ENCODE assay signal across 17 cellular contexts in genomic region chr13:85772379-85772778, GRCh38. TPM values are rescaled to one million over a fixed set of nuclear protein-coding genes. Genes with fewer than 3 reads are reported as not detected.
DNase-seq lines count a peak whose midpoint lies in the region; ATAC-seq, FAIRE-seq and TF ChIP-seq lines count a peak whose summit lies in the region.
"Had no signal": no experiment of that assay in that cellular context is flagged by ENCODE, and none has a peak within 500 bp of the region (broad histone marks: within the 10 kb centered on the region; RNA-seq: fewer than 3 reads in every experiment).

No MANE protein-coding gene starts in this region.

- peak; percentile 77 to 84 for ATAC-seq in stimulated activated naive B cell treated with anti-CD40 and anti-IgM and Interleukin-4, amounts not matched to agents 10 μg/mL and 1 μg/mL and 100 μg/mL, for 72 hours (replicated peaks)
- ATAC-seq: stimulated activated naive CD8-positive, alpha-beta T cell treated with anti-CD3 and anti-CD28 coated beads, Interleukin-15, amount 100 ng/mL, for 72 hours had no signal

- H3K36me3 ChIP-seq in astrocyte (ENCODE audit: insufficient read depth, low read length) (no peaks in the 10 kb centered on the region), vagina (no peaks in the 10 kb centered on the region)

- no peaks in the 10 kb centered on the region for H3K79me2 ChIP-seq in astrocyte (ENCODE audit: insufficient read depth, low read length)

- H3K27me3 Mint-ChIP-seq in astrocyte (ENCODE audit: low read depth, unreplicated experiment), result no peaks in the 10 kb centered on the region
- no peaks in the 10 kb centered on the region for H3K27me3 Mint-ChIP-seq in stimulated activated naive B cell treated with anti-CD40 and anti-IgM and Interleukin-4, amounts not matched to agents 10 μg/mL and 1 μg/mL and 100 μg/mL, for 72 hours
- H3K27me3 Mint-ChIP-seq in activated naive CD4-positive, alpha-beta T cell treated with anti-CD3 and anti-CD28 coated beads, Interleukin-2, amount 10 ng/mL, durations not matched to agents 7 days and 5 days, result no peaks in the 10 kb centered on the region
- H3K27me3 Mint-ChIP-seq: activated CD4-positive, alpha-beta T cell treated with anti-CD3 and anti-CD28 coated beads, Interleukin-2, amount 10 ng/mL, durations not matched to agents 24 days and 14 days; CD4-positive, alpha-beta T cell; dendritic cell treated with granulocyte-macrophage colony-stimulating factor and Interleukin-4, amounts not matched to agents 40 ng/mL and 50 ng/mL, for 4 days; naive B cell; stimulated activated naive CD8-positive, alpha-beta T cell treated with anti-CD3 and anti-CD28 coated beads, Interleukin-15, amount 100 ng/mL, for 72 hours had no signal

- H2AFZ ChIP-seq in astrocyte (ENCODE audit: low read depth, low read length), result no peak overlapping the region

- no peaks in the 10 kb centered on the region for H3K9me3 Mint-ChIP-seq in astrocyte (ENCODE audit: unreplicated experiment)
- H3K9me3 Mint-ChIP-seq in stimulated activated naive B cell treated with anti-CD40 and anti-IgM and Interleukin-4, amounts not matched to agents 10 μg/mL and 1 μg/mL and 100 μg/mL, for 72 hours, result peaks cover 5 to 9% of the 10 kb centered on the region in 2 donors
- no peaks in the 10 kb centered on the region for H3K9me3 Mint-ChIP-seq in activated naive CD4-positive, alpha-beta T cell treated with anti-CD3 and anti-CD28 coated beads, Interleukin-2, amount 10 ng/mL, durations not matched to agents 7 days and 5 days
- H3K9me3 Mint-ChIP-seq: activated CD4-positive, alpha-beta T cell treated with anti-CD3 and anti-CD28 coated beads, Interleukin-2, amount 10 ng/mL, durations not matched to agents 24 days and 14 days; activated T-helper 1 cell treated with anti-CD3 and anti-CD28 coated beads, Interleukin-12 subunit alpha, Interleukin-12 subunit beta, Interleukin-2, Interleukin-4 antibody, amounts not matched to agents 30 ng/mL and 10 ng/mL and 1 ng/mL, durations not matched to agents 14 hours and 24 hours and 36 hours; dendritic cell treated with granulocyte-macrophage colony-stimulating factor and Interleukin-4, amounts not matched to agents 40 ng/mL and 50 ng/mL, for 4 days had no signal

- intact Hi-C loops in vagina (cut with DNase I), result no loop called here

- TF ChIP-seq CTCF in astrocyte (IDR thresholded peaks at IDR 0.05; ENCODE audit: insufficient read depth, low read depth, low read length) (no peak), vagina (IDR thresholded peaks at IDR 0.05) (no peak)

- no peak overlapping the region for H3K9ac ChIP-seq in astrocyte (ENCODE audit: low read length)

- no peaks in the 10 kb centered on the region for H3K4me1 ChIP-seq in astrocyte (ENCODE audit: insufficient read depth, low read length)
- H3K4me1 ChIP-seq in vagina, result no peaks in the 10 kb centered on the region

- peak; percentile 85 for FAIRE-seq in H54 (lab: Jason Lieb, UNC)
- no peak for FAIRE-seq in astrocyte (lab: Jason Lieb, UNC)

- H3K4me3 Mint-ChIP-seq in astrocyte (ENCODE audit: unreplicated experiment), result no peak overlapping the region
- H3K4me3 Mint-ChIP-seq in stimulated activated naive B cell treated with anti-CD40 and anti-IgM and Interleukin-4, amounts not matched to agents 10 μg/mL and 1 μg/mL and 100 μg/mL, for 72 hours, result no peak overlapping the region
- no peak overlapping the region for H3K4me3 Mint-ChIP-seq in activated naive CD4-positive, alpha-beta T cell treated with anti-CD3 and anti-CD28 coated beads, Interleukin-2, amount 10 ng/mL, durations not matched to agents 7 days and 5 days
- H3K4me3 Mint-ChIP-seq: activated CD4-positive, alpha-beta T cell treated with anti-CD3 and anti-CD28 coated beads, Interleukin-2, amount 10 ng/mL, durations not matched to agents 24 days and 14 days; activated T-helper 1 cell treated with anti-CD3 and anti-CD28 coated beads, Interleukin-12 subunit alpha, Interleukin-12 subunit beta, Interleukin-2, Interleukin-4 antibody, amounts not matched to agents 30 ng/mL and 10 ng/mL and 1 ng/mL, durations not matched to agents 14 hours and 24 hours and 36 hours; CD4-positive, alpha-beta T cell; dendritic cell treated with granulocyte-macrophage colony-stimulating factor and Interleukin-4, amounts not matched to agents 40 ng/mL and 50 ng/mL, for 4 days; stimulated activated naive CD8-positive, alpha-beta T cell treated with anti-CD3 and anti-CD28 coated beads, Interleukin-15, amount 100 ng/mL, for 72 hours had no signal

- H3K4me3 ChIP-seq in astrocyte (ENCODE audit: insufficient read depth, low read depth, low read length) (no peak overlapping the region), vagina (no peak overlapping the region)

- H4K20me1 ChIP-seq in astrocyte (ENCODE audit: insufficient read depth, low read length), result no peaks in the 10 kb centered on the region

- peak overlapping the region; percentile 62 for H3K27ac Mint-ChIP-seq in astrocyte (ENCODE audit: unreplicated experiment)
- no peak overlapping the region for H3K27ac Mint-ChIP-seq in stimulated activated naive B cell treated with anti-CD40 and anti-IgM and Interleukin-4, amounts not matched to agents 10 μg/mL and 1 μg/mL and 100 μg/mL, for 72 hours
- H3K27ac Mint-ChIP-seq in activated naive CD4-positive, alpha-beta T cell treated with anti-CD3 and anti-CD28 coated beads, Interleukin-2, amount 10 ng/mL, durations not matched to agents 7 days and 5 days, result no peak overlapping the region
- H3K27ac Mint-ChIP-seq: activated CD4-positive, alpha-beta T cell treated with anti-CD3 and anti-CD28 coated beads, Interleukin-2, amount 10 ng/mL, durations not matched to agents 24 days and 14 days; activated T-helper 1 cell treated with anti-CD3 and anti-CD28 coated beads, Interleukin-12 subunit alpha, Interleukin-12 subunit beta, Interleukin-2, Interleukin-4 antibody, amounts not matched to agents 30 ng/mL and 10 ng/mL and 1 ng/mL, durations not matched to agents 14 hours and 24 hours and 36 hours; CD4-positive, alpha-beta T cell; dendritic cell treated with granulocyte-macrophage colony-stimulating factor and Interleukin-4, amounts not matched to agents 40 ng/mL and 50 ng/mL, for 4 days; stimulated activated naive CD8-positive, alpha-beta T cell treated with anti-CD3 and anti-CD28 coated beads, Interleukin-15, amount 100 ng/mL, for 72 hours had no signal

- CTCF ChIA-PET in activated naive CD4-positive, alpha-beta T cell treated with anti-CD3 and anti-CD28 coated beads, Interleukin-2, amount 10 ng/mL, durations not matched to agents 7 days and 5 days (lab: Charles Lee), result no interaction called here

- no peaks in the 10 kb centered on the region for H3K36me3 Mint-ChIP-seq in astrocyte (ENCODE audit: low read depth, unreplicated experiment)
- H3K36me3 Mint-ChIP-seq in stimulated activated naive B cell treated with anti-CD40 and anti-IgM and Interleukin-4, amounts not matched to agents 10 μg/mL and 1 μg/mL and 100 μg/mL, for 72 hours, result no peaks in the 10 kb centered on the region
- no peaks in the 10 kb centered on the region for H3K36me3 Mint-ChIP-seq in activated naive CD4-positive, alpha-beta T cell treated with anti-CD3 and anti-CD28 coated beads, Interleukin-2, amount 10 ng/mL, durations not matched to agents 7 days and 5 days
- H3K36me3 Mint-ChIP-seq: naive B cell had no signal

- DNase-seq in H54 (ENCODE audit: insufficient read length, low spot score) (no peak), NOMO-1 treated with dmso at 0.1 percent for 144 hours (lab: John Stamatoyannopoulos, UW; ENCODE audit: unreplicated experiment) (peak; percentile 65), astrocyte (ENCODE audit: low read depth) (peak; percentile 33), NCI-H2081 treated with DMSO at 0.1 percent for 48 hours (lab: John Stamatoyannopoulos, UW) (no peak), vagina (ENCODE audit: extremely low spot score in 2 of 2) (no peak)
- DNase-seq in stimulated activated naive B cell treated with anti-CD40 and anti-IgM and Interleukin-4, amounts not matched to agents 10 μg/mL and 1 μg/mL and 100 μg/mL, for 72 hours, result no peak
- no peak for DNase-seq in activated naive CD4-positive, alpha-beta T cell treated with anti-CD3 and anti-CD28 coated beads, Interleukin-2, amount 10 ng/mL, durations not matched to agents 7 days and 5 days
- DNase-seq: activated CD4-positive, alpha-beta T cell treated with anti-CD3 and anti-CD28 coated beads, Interleukin-2, amount 10 ng/mL, durations not matched to agents 24 days and 14 days; aorta; CD4-positive, alpha-beta T cell; GF-D8; naive B cell; NCI-H774; SHP77; stimulated activated naive CD8-positive, alpha-beta T cell treated with anti-CD3 and anti-CD28 coated beads, Interleukin-15, amount 100 ng/mL, for 72 hours had no signal

- no peak overlapping the region for H3K4me2 ChIP-seq in astrocyte (ENCODE audit: low read length)

- H3K27me3 ChIP-seq in astrocyte (ENCODE audit: insufficient read depth, low read length), result no peaks in the 10 kb centered on the region
- H3K27me3 ChIP-seq in vagina, result no peaks in the 10 kb centered on the region

- H3K4me1 Mint-ChIP-seq in astrocyte (ENCODE audit: low read depth, unreplicated experiment), result no peaks in the 10 kb centered on the region
- peaks cover 1 to 20% of the 10 kb centered on the region in 2 donors for H3K4me1 Mint-ChIP-seq in stimulated activated naive B cell treated with anti-CD40 and anti-IgM and Interleukin-4, amounts not matched to agents 10 μg/mL and 1 μg/mL and 100 μg/mL, for 72 hours
- H3K4me1 Mint-ChIP-seq in activated naive CD4-positive, alpha-beta T cell treated with anti-CD3 and anti-CD28 coated beads, Interleukin-2, amount 10 ng/mL, durations not matched to agents 7 days and 5 days, result no peaks in the 10 kb centered on the region
- H3K4me1 Mint-ChIP-seq: activated CD4-positive, alpha-beta T cell treated with anti-CD3 and anti-CD28 coated beads, Interleukin-2, amount 10 ng/mL, durations not matched to agents 24 days and 14 days; stimulated activated naive CD8-positive, alpha-beta T cell treated with anti-CD3 and anti-CD28 coated beads, Interleukin-15, amount 100 ng/mL, for 72 hours had no signal

- H3K9me3 ChIP-seq in astrocyte (ENCODE audit: insufficient read depth, low read depth, low read length) (no peaks in the 10 kb centered on the region), vagina (no peaks in the 10 kb centered on the region)

- H3K27ac ChIP-seq in astrocyte (ENCODE audit: low read depth, low read length) (no peak overlapping the region), vagina (no peak overlapping the region)

- TF ChIP-seq POLR2A in H54 (IDR thresholded peaks at IDR 0.05; ENCODE audit: low read depth, low read length) (no peak), vagina (IDR thresholded peaks at IDR 0.05) (no peak)

RNA-seq across cellular contexts. Expression of gene SLITRK6, which starts 26.8 kb away (rescaled TPM):
- 5.9 and 6.3 TPM in 2 replicates for total RNA-seq in astrocyte
- 0.74 TPM for total RNA-seq in vagina
- total RNA-seq: activated CD4-positive, alpha-beta T cell treated with anti-CD3 and anti-CD28 coated beads, Interleukin-2, amount 10 ng/mL, durations not matched to agents 24 days and 14 days; activated T-helper 1 cell treated with anti-CD3 and anti-CD28 coated beads, Interleukin-12 subunit alpha, Interleukin-12 subunit beta, Interleukin-2, Interleukin-4 antibody, amounts not matched to agents 30 ng/mL and 10 ng/mL and 1 ng/mL, durations not matched to agents 14 hours and 24 hours and 36 hours; CD4-positive, alpha-beta T cell had no signal

Comparison
In these comparisons a context has a peak if more than half of its experiments do, and no peak if none do; other contexts are left out.
1. DNase-seq: peak in NOMO-1 treated with dmso at 0.1 percent for 144 hours (single experiment) and astrocyte (single experiment); none in H54 (single experiment), stimulated activated naive B cell treated with anti-CD40 and anti-IgM and Interleukin-4, amounts not matched to agents 10 μg/mL and 1 μg/mL and 100 μg/mL, for 72 hours (single experiment), NCI-H2081 treated with DMSO at 0.1 percent for 48 hours (single experiment), activated naive CD4-positive, alpha-beta T cell treated with anti-CD3 and anti-CD28 coated beads, Interleukin-2, amount 10 ng/mL, durations not matched to agents 7 days and 5 days (single experiment) and vagina (0 of 2).